ENCODE assay signal across 21 cellular contexts in genomic region chr1:244113532-244114320, GRCh38.
DNase-seq lines count a peak whose midpoint lies in the region; ATAC-seq and TF ChIP-seq lines count a peak whose summit lies in the region.
"Had no signal": no experiment of that assay in that cellular context is flagged by ENCODE, and none has a peak within 500 bp of the region (broad histone marks: within the 10 kb centered on the region; RNA-seq: fewer than 3 reads in every experiment).

No MANE protein-coding gene starts in this region.

- no peaks in the 10 kb centered on the region for H3K36me3 Mint-ChIP-seq in progenitor cell of endocrine pancreas (ENCODE audit: insufficient read depth)
- no peaks in the 10 kb centered on the region for H3K36me3 Mint-ChIP-seq in T-helper 2 cell treated with Interferon-gamma antibody and Interleukin-4, amounts not matched to agents 5 μg/mL and 100 μg/mL, for 36 hours (ENCODE audit: low read depth)
- H3K36me3 Mint-ChIP-seq: brain, type B pancreatic cell had no signal

- ATAC-seq in SK-N-SH treated with all-trans-retinoic acid at 6 μM for 48 hours (peak; percentile 69), HG02981 (IDR thresholded peaks at IDR 0.05; ENCODE audit: unreplicated experiment) (no peak)
- ATAC-seq: activated T-cell treated with anti-CD3 and anti-CD28 coated beads, Interleukin-2, amount 50 U/mL, for 4 hours; right lobe of liver; stimulated activated naive CD8-positive, alpha-beta T cell treated with anti-CD3 and anti-CD28 coated beads, Interleukin-15, amount 100 ng/mL, for 72 hours had no signal

- no peaks in the 10 kb centered on the region for H3K36me3 ChIP-seq in HEK293 (ENCODE audit: control insufficient read depth in 2 of 2, insufficient read depth in 1 of 2, low read length in 2 of 2)
- H3K36me3 ChIP-seq: right lobe of liver had no signal

- DNase-seq in AG08395 (ENCODE audit: low spot score) (peak; percentile 35), hepatic stellate cell (ENCODE audit: low spot score) (peak; percentile 42), progenitor cell of endocrine pancreas (ENCODE audit: low spot score, unreplicated experiment) (no peak), C1 segment of cervical spinal cord (lab: John Stamatoyannopoulos, UW) (no peak)
- DNase-seq in T-helper 2 cell treated with Interferon-gamma antibody and Interleukin-4, amounts not matched to agents 5 μg/mL and 100 μg/mL, for 36 hours (ENCODE audit: low spot score) = no peak
- DNase-seq: activated CD4-positive, alpha-beta memory T cell treated with anti-CD3 and anti-CD28 coated beads, Interleukin-2, amount 10 ng/mL, durations not matched to agents 7 days and 5 days; activated naive CD4-positive, alpha-beta T cell treated with anti-CD3 and anti-CD28 coated beads, Interleukin-2, amount 50 U/mL, for 16 hours; activated T-cell treated with anti-CD3 and anti-CD28 coated beads, Interleukin-2, amount 50 U/mL, for 4 hours; COR-L47; GDM1; nucleus accumbens; right lobe of liver; Right ventricle myocardium superior; stimulated activated naive CD8-positive, alpha-beta T cell treated with anti-CD3 and anti-CD28 coated beads, Interleukin-15, amount 100 ng/mL, for 72 hours had no signal

- no peak for TF ChIP-seq CTCF in HEK293 (tag by site-specific recombination; IDR thresholded peaks at IDR 0.05)
- TF ChIP-seq CTCF in progenitor cell of endocrine pancreas (IDR thresholded peaks at IDR 0.05; ENCODE audit: unreplicated experiment) = no peak

- no peaks in the 10 kb centered on the region for H3K9me3 ChIP-seq in HEK293 (ENCODE audit: control insufficient read depth, insufficient read depth, low read depth, low read length)
- H3K9me3 ChIP-seq: right lobe of liver had no signal

- peaks cover 13% of the 10 kb centered on the region for H3K4me1 ChIP-seq in HEK293 (ENCODE audit: control insufficient read depth, insufficient read depth, low read length)
- H3K4me1 ChIP-seq: right lobe of liver had no signal

- CTCF ChIA-PET in HEK293 (lab: Yijun Ruan, JAX) = interaction anchor here (0.6 to 0.7 kb wide), 2 partner anchors 13 to 90 kb away, joined by 3 to 5 read pairs; no protein-coding TSS in a partner anchor

- H3K4me3 Mint-ChIP-seq in progenitor cell of endocrine pancreas (ENCODE audit: low read depth) = no peak overlapping the region
- no peak overlapping the region for H3K4me3 Mint-ChIP-seq in T-helper 2 cell treated with Interferon-gamma antibody and Interleukin-4, amounts not matched to agents 5 μg/mL and 100 μg/mL, for 36 hours
- H3K4me3 Mint-ChIP-seq: activated CD4-positive, alpha-beta memory T cell treated with anti-CD3 and anti-CD28 coated beads, Interleukin-2, amount 10 ng/mL, durations not matched to agents 7 days and 5 days; activated T-cell treated with anti-CD3 and anti-CD28 coated beads, Interleukin-2, amount 50 U/mL, for 4 hours; dendritic cell treated with granulocyte-macrophage colony-stimulating factor and Interleukin-4, amounts not matched to agents 40 ng/mL and 50 ng/mL, for 4 days; stimulated activated naive CD8-positive, alpha-beta T cell treated with anti-CD3 and anti-CD28 coated beads, Interleukin-15, amount 100 ng/mL, for 72 hours; T-helper 1 cell treated with Interleukin-12 subunit alpha and Interleukin-12 subunit beta and Interleukin-4 antibody, amounts not matched to agents 30 μg/mL and 1 μg/mL, for 36 hours; type B pancreatic cell had no signal

- H3K27ac Mint-ChIP-seq in progenitor cell of endocrine pancreas = no peak overlapping the region
- no peak overlapping the region for H3K27ac Mint-ChIP-seq in T-helper 2 cell treated with Interferon-gamma antibody and Interleukin-4, amounts not matched to agents 5 μg/mL and 100 μg/mL, for 36 hours
- H3K27ac Mint-ChIP-seq: activated CD4-positive, alpha-beta memory T cell treated with anti-CD3 and anti-CD28 coated beads, Interleukin-2, amount 10 ng/mL, durations not matched to agents 7 days and 5 days; dendritic cell treated with granulocyte-macrophage colony-stimulating factor and Interleukin-4, amounts not matched to agents 40 ng/mL and 50 ng/mL, for 4 days; stimulated activated naive CD8-positive, alpha-beta T cell treated with anti-CD3 and anti-CD28 coated beads, Interleukin-15, amount 100 ng/mL, for 72 hours; T-helper 1 cell treated with Interleukin-12 subunit alpha and Interleukin-12 subunit beta and Interleukin-4 antibody, amounts not matched to agents 30 μg/mL and 1 μg/mL, for 36 hours; type B pancreatic cell had no signal

- no peaks in the 10 kb centered on the region for H3K4me1 Mint-ChIP-seq in progenitor cell of endocrine pancreas (ENCODE audit: low read depth)
- no peaks in the 10 kb centered on the region for H3K4me1 Mint-ChIP-seq in T-helper 2 cell treated with Interferon-gamma antibody and Interleukin-4, amounts not matched to agents 5 μg/mL and 100 μg/mL, for 36 hours (ENCODE audit: low read depth)
- H3K4me1 Mint-ChIP-seq: activated CD4-positive, alpha-beta memory T cell treated with anti-CD3 and anti-CD28 coated beads, Interleukin-2, amount 10 ng/mL, durations not matched to agents 7 days and 5 days; stimulated activated naive CD8-positive, alpha-beta T cell treated with anti-CD3 and anti-CD28 coated beads, Interleukin-15, amount 100 ng/mL, for 72 hours had no signal

- H3K27me3 Mint-ChIP-seq in progenitor cell of endocrine pancreas = peaks cover 16% of the 10 kb centered on the region
- H3K27me3 Mint-ChIP-seq in T-helper 2 cell treated with Interferon-gamma antibody and Interleukin-4, amounts not matched to agents 5 μg/mL and 100 μg/mL, for 36 hours (ENCODE audit: low read depth) = no peaks in the 10 kb centered on the region
- H3K27me3 Mint-ChIP-seq: brain had no signal

- POLR2A ChIA-PET in HEK293 (lab: Yijun Ruan, JAX) = no interaction called here

- no peak overlapping the region for H3K27ac ChIP-seq in HEK293 (ENCODE audit: extremely low read depth, low read depth, low read length)
- H3K27ac ChIP-seq: right lobe of liver had no signal

- H3K9me3 Mint-ChIP-seq in progenitor cell of endocrine pancreas (ENCODE audit: low read depth) = no peaks in the 10 kb centered on the region
- no peaks in the 10 kb centered on the region for H3K9me3 Mint-ChIP-seq in T-helper 2 cell treated with Interferon-gamma antibody and Interleukin-4, amounts not matched to agents 5 μg/mL and 100 μg/mL, for 36 hours
- H3K9me3 Mint-ChIP-seq: activated CD4-positive, alpha-beta memory T cell treated with anti-CD3 and anti-CD28 coated beads, Interleukin-2, amount 10 ng/mL, durations not matched to agents 7 days and 5 days; activated T-cell treated with anti-CD3 and anti-CD28 coated beads, Interleukin-2, amount 50 U/mL, for 4 hours; dendritic cell treated with granulocyte-macrophage colony-stimulating factor and Interleukin-4, amounts not matched to agents 40 ng/mL and 50 ng/mL, for 4 days; stimulated activated naive CD8-positive, alpha-beta T cell treated with anti-CD3 and anti-CD28 coated beads, Interleukin-15, amount 100 ng/mL, for 72 hours; T-helper 1 cell treated with Interleukin-12 subunit alpha and Interleukin-12 subunit beta and Interleukin-4 antibody, amounts not matched to agents 30 μg/mL and 1 μg/mL, for 36 hours had no signal

- no peak overlapping the region for H3K4me3 ChIP-seq in HEK293 (ENCODE audit: low read depth, low read length)
- H3K4me3 ChIP-seq: right lobe of liver had no signal

TF ChIP-seq in HEK293, 187 proteins besides CTCF, POLR2A, EP300 and RAD21 (continues in another document):
- TF ChIP-seq PRDM6 (tag by site-specific recombination; IDR thresholded peaks at IDR 0.05) (peak; percentile 45; the same call in 1 of the 2 replicates), BCL11B (tag by site-specific recombination; IDR thresholded peaks at IDR 0.05; ENCODE audit: low read depth) (no peak), HOXD13 (CRISPR knock-in tag; IDR thresholded peaks at IDR 0.05; ENCODE audit: borderline replicate concordance) (no peak), ZNF621 (tag by site-specific recombination; IDR thresholded peaks at IDR 0.05) (no peak), ZNF660 (tag by site-specific recombination; IDR thresholded peaks at IDR 0.05) (peak; percentile 89)

TF ChIP-seq in SK-N-SH treated with all-trans-retinoic acid at 6 μM for 48 hours, 23 proteins besides CTCF, POLR2A, EP300 and RAD21 (continues in another document):
- TF ChIP-seq ZNF565 (CRISPR knock-in tag; conservative IDR thresholded peaks at IDR 0.05; ENCODE audit: low read depth) (no peak), ISL1 (CRISPR knock-in tag; IDR thresholded peaks at IDR 0.05) (peak; percentile 98), ARNTL (CRISPR knock-in tag; IDR thresholded peaks at IDR 0.05; ENCODE audit: borderline replicate concordance, low read depth) (no peak), ZNF70 (CRISPR knock-in tag; IDR thresholded peaks at IDR 0.05) (no peak), TOX (CRISPR knock-in tag; IDR thresholded peaks at IDR 0.05; ENCODE audit: borderline replicate concordance) (peak; percentile 96), POU6F1 (CRISPR knock-in tag; IDR thresholded peaks at IDR 0.05; ENCODE audit: borderline replicate concordance, low read depth) (peak; percentile 99; the same call in 1 of the 2 replicates), PATZ1 (CRISPR knock-in tag; IDR thresholded peaks at IDR 0.05; ENCODE audit: borderline replicate concordance) (peak; percentile 86)

Comparison
In these comparisons a context has a peak if more than half of its experiments do, and no peak if none do; other contexts are left out.
1. DNase-seq: peak in AG08395 (single experiment) and hepatic stellate cell (single experiment); none in progenitor cell of endocrine pancreas (single experiment), T-helper 2 cell treated with Interferon-gamma antibody and Interleukin-4, amounts not matched to agents 5 μg/mL and 100 μg/mL, for 36 hours (single experiment) and C1 segment of cervical spinal cord (0 of 14).